ENCODE assay signal across 1 cellular context in the genomic region with DNA sequence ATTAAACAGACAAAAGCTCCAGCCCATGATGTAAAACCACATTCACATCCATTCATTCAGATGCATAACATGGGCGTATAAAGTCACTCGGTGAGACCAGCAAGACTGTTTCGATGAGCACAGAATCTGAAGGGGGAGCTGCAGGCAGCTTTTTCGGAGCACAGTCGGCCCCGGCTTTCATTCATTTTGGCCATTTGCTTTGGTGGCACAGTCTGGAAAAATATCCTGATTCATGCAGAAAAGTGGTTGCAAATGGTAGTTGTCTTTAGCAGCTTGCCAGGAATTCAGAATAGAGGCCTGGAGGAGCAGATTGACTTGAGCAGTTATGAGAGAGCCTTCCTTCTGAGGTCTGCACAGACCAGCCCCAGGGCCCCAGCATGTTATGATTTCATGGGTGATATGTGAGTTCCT.
TF ChIP-seq lines count a peak whose summit lies in the region.

No MANE protein-coding gene starts in this region.

TF ChIP-seq in HepG2, 621 proteins besides CTCF, POLR2A, EP300 and RAD21:
- TF ChIP-seq ELF4 (CRISPR knock-in tag; IDR thresholded peaks at IDR 0.05; ENCODE audit: borderline replicate concordance) (no peak), SRY (CRISPR knock-in tag; IDR thresholded peaks at IDR 0.05) (no peak), ZNF878 (CRISPR knock-in tag; IDR thresholded peaks at IDR 0.05) (no peak), SOX5 (CRISPR knock-in tag; IDR thresholded peaks at IDR 0.05; ENCODE audit: borderline replicate concordance) (no peak), PPARG (CRISPR knock-in tag; conservative IDR thresholded peaks at IDR 0.05) (no peak), SP4 (CRISPR knock-in tag; IDR thresholded peaks at IDR 0.05) (no peak), EED (CRISPR knock-in tag; IDR thresholded peaks at IDR 0.05) (no peak), CBX2 (IDR thresholded peaks at IDR 0.05; ENCODE audit: low read depth, low read length) (no peak), CBX2 (CRISPR knock-in tag; IDR thresholded peaks at IDR 0.05; ENCODE audit: low read depth) (no peak), HDAC6 (IDR thresholded peaks at IDR 0.05; ENCODE audit: low read depth, low read length) (no peak), PAF1 (CRISPR knock-in tag; IDR thresholded peaks at IDR 0.05) (no peak)
- TF ChIP-seq, protein P1, sequence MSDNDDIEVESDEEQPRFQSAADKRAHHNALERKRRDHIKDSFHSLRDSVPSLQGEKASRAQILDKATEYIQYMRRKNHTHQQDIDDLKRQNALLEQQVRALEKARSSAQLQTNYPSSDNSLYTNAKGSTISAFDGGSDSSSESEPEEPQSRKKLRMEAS (IDR thresholded peaks at IDR 0.05), result no peak
- TF ChIP-seq, protein P2, sequence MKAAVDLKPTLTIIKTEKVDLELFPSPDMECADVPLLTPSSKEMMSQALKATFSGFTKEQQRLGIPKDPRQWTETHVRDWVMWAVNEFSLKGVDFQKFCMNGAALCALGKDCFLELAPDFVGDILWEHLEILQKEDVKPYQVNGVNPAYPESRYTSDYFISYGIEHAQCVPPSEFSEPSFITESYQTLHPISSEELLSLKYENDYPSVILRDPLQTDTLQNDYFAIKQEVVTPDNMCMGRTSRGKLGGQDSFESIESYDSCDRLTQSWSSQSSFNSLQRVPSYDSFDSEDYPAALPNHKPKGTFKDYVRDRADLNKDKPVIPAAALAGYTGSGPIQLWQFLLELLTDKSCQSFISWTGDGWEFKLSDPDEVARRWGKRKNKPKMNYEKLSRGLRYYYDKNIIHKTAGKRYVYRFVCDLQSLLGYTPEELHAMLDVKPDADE (CRISPR knock-in tag; IDR thresholded peaks at IDR 0.05), result no peak
TF ChIP-seq in HepG2: peak in this region for 0.
